ENCODE assay signal across 17 cellular contexts in genomic region chr7:157005456-157006204, GRCh38. TPM values are rescaled to one million over a fixed set of nuclear protein-coding genes. Genes with fewer than 3 reads are reported as not detected.
DNase-seq lines count a peak whose midpoint lies in the region; ATAC-seq and TF ChIP-seq lines count a peak whose summit lies in the region.
"Had no signal": no experiment of that assay in that cellular context is flagged by ENCODE, and none has a peak within 500 bp of the region (broad histone marks: within the 10 kb centered on the region; RNA-seq: fewer than 3 reads in every experiment).

No MANE protein-coding gene starts in this region.

- H3K4me1 ChIP-seq in H9 (ENCODE audit: insufficient read depth, low read length) (0 out of 2 replicates have a peak, but pooled peaks cover 4% of the 10 kb centered on the region), esophagus muscularis mucosa (peaks cover 27 to 76% (median 62%) of the 10 kb centered on the region in 4 donors)

- no peak overlapping the region for H3K18ac ChIP-seq in H9 (ENCODE audit: insufficient read length, low read depth, low read length)

- H3K27me3 Mint-ChIP-seq in activated CD8-positive, alpha-beta memory T cell treated with anti-CD3 and anti-CD28 coated beads, Interleukin-2, amount 10 ng/mL, durations not matched to agents 7 days and 5 days, result peaks cover 81% of the 10 kb centered on the region
- H3K27me3 Mint-ChIP-seq in H9 (ENCODE audit: low read depth), result peaks cover 91% of the 10 kb centered on the region

- peak; percentile 57 for DNase-seq in activated CD8-positive, alpha-beta memory T cell treated with anti-CD3 and anti-CD28 coated beads for 24 hours
- no peak for DNase-seq in activated CD8-positive, alpha-beta memory T cell treated with anti-CD3 and anti-CD28 coated beads, Interleukin-2, amount 10 ng/mL, durations not matched to agents 7 days and 5 days
- DNase-seq in H9 (peak; percentile 46), esophagus muscularis mucosa (ENCODE audit: extremely low spot score) (no peak), retina (peak; percentile 54), NCI-H1417 treated with DMSO at 0.1 percent for 48 hours (lab: John Stamatoyannopoulos, UW) (no peak), NCI-H526 treated with DMSO at 0.1 percent for 48 hours (lab: John Stamatoyannopoulos, UW) (no peak), ureter (ENCODE audit: low spot score) (no peak)
- DNase-seq: activated B cell treated with CpG ODN at 0.5 μM for 24 hours; effector CD4-positive, alpha-beta T cell; hypothalamus; ovary; T-cell had no signal

- intact Hi-C loops in esophagus muscularis mucosa (cut with DNase I), result no loop called here

- H3K79me1 ChIP-seq in H9 (ENCODE audit: insufficient read depth, low read depth, low read length, poor library complexity, severe bottlenecking), result no peaks in the 10 kb centered on the region

- H4K5ac ChIP-seq in H9 (ENCODE audit: insufficient read length, low read depth, low read length), result no peak overlapping the region

- H3K27ac Mint-ChIP-seq in activated CD8-positive, alpha-beta memory T cell treated with anti-CD3 and anti-CD28 coated beads, Interleukin-2, amount 10 ng/mL, durations not matched to agents 7 days and 5 days, result no peak overlapping the region
- H3K27ac Mint-ChIP-seq in H9, result no peak overlapping the region
- H3K27ac Mint-ChIP-seq: activated B cell treated with CpG ODN at 0.5 μM for 24 hours, T-cell had no signal

- H2AFZ ChIP-seq in H9 (ENCODE audit: low read length), result no peak overlapping the region

- no peak overlapping the region for H3K4me2 ChIP-seq in H9 (ENCODE audit: insufficient read depth, insufficient read length, low read length)

- H3K4me1 Mint-ChIP-seq in activated CD8-positive, alpha-beta memory T cell treated with anti-CD3 and anti-CD28 coated beads, Interleukin-2, amount 10 ng/mL, durations not matched to agents 7 days and 5 days, result peaks cover 17% of the 10 kb centered on the region
- peaks cover 8 to 21% of the 10 kb centered on the region in 2 experiments for H3K4me1 Mint-ChIP-seq in H9

- no peaks in the 10 kb centered on the region for H3K79me2 ChIP-seq in H9 (ENCODE audit: insufficient read depth, low read length)

- no peak overlapping the region for H2BK12ac ChIP-seq in H9 (ENCODE audit: insufficient read length, low read depth, low read length)

- no peak overlapping the region for H2BK120ac ChIP-seq in H9 (ENCODE audit: low read depth, low read length, poor library complexity, severe bottlenecking)

- no peak overlapping the region for H3K23ac ChIP-seq in H9 (ENCODE audit: insufficient read length, low read depth, low read length)

- CTCF ChIA-PET in activated CD8-positive, alpha-beta memory T cell treated with anti-CD3 and anti-CD28 coated beads, Interleukin-2, amount 10 ng/mL, durations not matched to agents 7 days and 5 days (lab: Charles Lee), result no interaction called here

- ATAC-seq in activated CD8-positive, alpha-beta memory T cell treated with anti-CD3 and anti-CD28 coated beads, Interleukin-2, amount 10 ng/mL, durations not matched to agents 7 days and 5 days, result no peak
- ATAC-seq: K562, T-cell had no signal

- no peak overlapping the region for H2BK15ac ChIP-seq in H9 (ENCODE audit: low read depth, low read length)

- no peak overlapping the region for H3T11ph ChIP-seq in H9 (ENCODE audit: low read length)

- no peaks in the 10 kb centered on the region for H3K36me3 ChIP-seq in esophagus muscularis mucosa
- H3K36me3 ChIP-seq: ovary, Peyer's patch, vagina had no signal

- H3K14ac ChIP-seq in H9 (ENCODE audit: insufficient read depth, low read length), result no peak overlapping the region

- H2AK5ac ChIP-seq in H9 (ENCODE audit: insufficient read length, low read length), result no peak overlapping the region

- no peak overlapping the region for H3K9ac ChIP-seq in H9 (ENCODE audit: extremely low read depth, insufficient read length, low read length)

- H4K20me1 ChIP-seq in H9 (ENCODE audit: control insufficient read depth, insufficient read depth, insufficient read length), result no peaks in the 10 kb centered on the region

- peaks cover 87% of the 10 kb centered on the region for H3K27me3 ChIP-seq in H9 (ENCODE audit: insufficient read depth, low read length)
- peaks cover 6 to 98% (median 76%) of the 10 kb centered on the region in 4 donors for H3K27me3 ChIP-seq in esophagus muscularis mucosa

- TF ChIP-seq EP300 in esophagus muscularis mucosa (IDR thresholded peaks at IDR 0.05), result no peak

- H2BK5ac ChIP-seq in H9 (ENCODE audit: insufficient read length, low read length), result no peak overlapping the region

- H4K8ac ChIP-seq in H9 (replicated peaks; ENCODE audit: insufficient read length, low read depth, low read length), result no peak overlapping the region

- no CpG with 5 or more reads among the region's 77 CpGs for WGBS in H9 (ENCODE audit: extremely low coverage, insufficient read length, low lambda C conversion rate)
- WGBS in esophagus muscularis mucosa, result 3% methylated on average over 42 of the region's 77 CpGs

- no peak overlapping the region for H3K4ac ChIP-seq in H9 (ENCODE audit: low read depth, low read length)

- no peak overlapping the region for H4K91ac ChIP-seq in H9 (ENCODE audit: insufficient read length, low read depth, low read length)

- H3K4me3 ChIP-seq in esophagus muscularis mucosa, result peak overlapping the region in 3 of 4 donors; percentile 18 to 35 (median 22)
- H3K4me3 ChIP-seq: K562, ovary had no signal

- H3K36me3 Mint-ChIP-seq in activated CD8-positive, alpha-beta memory T cell treated with anti-CD3 and anti-CD28 coated beads, Interleukin-2, amount 10 ng/mL, durations not matched to agents 7 days and 5 days, result peaks cover 3% of the 10 kb centered on the region
- no peaks in the 10 kb centered on the region; a peak in 1 of 7 replicates for H3K36me3 Mint-ChIP-seq in H9 (ENCODE audit: insufficient read depth in 1 of 3, low read depth in 3 of 3)
- H3K36me3 Mint-ChIP-seq: T-cell had no signal

- no peaks in the 10 kb centered on the region for H3K9me3 Mint-ChIP-seq in activated CD8-positive, alpha-beta memory T cell treated with anti-CD3 and anti-CD28 coated beads, Interleukin-2, amount 10 ng/mL, durations not matched to agents 7 days and 5 days (ENCODE audit: low read depth)
- peaks cover 2 to 9% of the 10 kb centered on the region in 2 experiments; a peak in 2 of 5 replicates for H3K9me3 Mint-ChIP-seq in H9
- H3K9me3 Mint-ChIP-seq: activated B cell treated with CpG ODN at 0.5 μM for 24 hours; stimulated activated naive CD8-positive, alpha-beta T cell treated with anti-CD3 and anti-CD28 coated beads, Interleukin-15, Interleukin-2, amounts not matched to agents 100 ng/mL and 50 ng/mL, for 24 hours; T-cell had no signal

- no peak overlapping the region for H3K56ac ChIP-seq in H9 (ENCODE audit: insufficient read length, low read depth, low read length)

- H3K4me3 Mint-ChIP-seq in activated CD8-positive, alpha-beta memory T cell treated with anti-CD3 and anti-CD28 coated beads, Interleukin-2, amount 10 ng/mL, durations not matched to agents 7 days and 5 days, result no peak overlapping the region
- peak overlapping the region in 1 of 2 experiments; percentile 54; a peak in 1 of 5 replicates for H3K4me3 Mint-ChIP-seq in H9
- H3K4me3 Mint-ChIP-seq: activated B cell treated with CpG ODN at 0.5 μM for 24 hours; stimulated activated naive CD8-positive, alpha-beta T cell treated with anti-CD3 and anti-CD28 coated beads, Interleukin-15, Interleukin-2, amounts not matched to agents 100 ng/mL and 50 ng/mL, for 24 hours had no signal

- no peaks in the 10 kb centered on the region for H3K23me2 ChIP-seq in H9 (ENCODE audit: insufficient read length, low read depth, low read length, poor library complexity, severe bottlenecking)

- H2BK20ac ChIP-seq in H9 (ENCODE audit: low read depth, low read length, poor library complexity, severe bottlenecking), result no peak overlapping the region

- TF ChIP-seq POLR2A in esophagus muscularis mucosa (IDR thresholded peaks at IDR 0.05; ENCODE audit: low read depth), result no peak

- H3K9me3 ChIP-seq in H9 (ENCODE audit: control insufficient read depth, low read depth, low read length) (no peaks in the 10 kb centered on the region), esophagus muscularis mucosa (no peaks in the 10 kb centered on the region)
- H3K9me3 ChIP-seq: ovary, Peyer's patch, vagina had no signal

- H3K27ac ChIP-seq in H9 (ENCODE audit: insufficient read length, low read depth, low read length), result no peak overlapping the region
- no peak overlapping the region for H3K27ac ChIP-seq in esophagus muscularis mucosa (replicated peaks in 1 of 4)
- H3K27ac ChIP-seq: ovary, vagina had no signal

- TF ChIP-seq CTCF in H9 (conservative IDR thresholded peaks at IDR 0.05), result no peak
- no peak for TF ChIP-seq CTCF in esophagus muscularis mucosa (IDR thresholded peaks at IDR 0.05)

RNA-seq across cellular contexts. Expression of gene MNX1, which starts 4.8 kb away (rescaled TPM):
- not detected for total RNA-seq in activated CD8-positive, alpha-beta memory T cell treated with anti-CD3 and anti-CD28 coated beads, Interleukin-2, amount 10 ng/mL, durations not matched to agents 7 days and 5 days
- total RNA-seq in H9 (2021) (0.20 TPM in 1 of 2 replicates, not detected in the other), esophagus muscularis mucosa (not detected), ureter (not detected)
- total RNA-seq: activated B cell treated with CpG ODN at 0.5 μM for 24 hours, ovary, vagina had no signal

RNA-seq across cellular contexts. Expression of gene NOM1, which starts 56.1 kb away (rescaled TPM):
- 10 to 100 TPM; 31.9 to 35.0 TPM for total RNA-seq in activated CD8-positive, alpha-beta memory T cell treated with anti-CD3 and anti-CD28 coated beads, Interleukin-2, amount 10 ng/mL, durations not matched to agents 7 days and 5 days
- total RNA-seq in H9 (2021), result 30.4 and 31.7 TPM in 2 replicates
- total RNA-seq in esophagus muscularis mucosa, result 10 to 100 TPM; 12.6 to 20.8 (median 16.3) TPM
- total RNA-seq in ureter, result 35.8 TPM

Comparison
In these comparisons a context has a peak if more than half of its experiments do, and no peak if none do; other contexts are left out.
1. DNase-seq: peak in activated CD8-positive, alpha-beta memory T cell treated with anti-CD3 and anti-CD28 coated beads for 24 hours (single experiment), H9 (single experiment) and retina (single experiment); none in activated CD8-positive, alpha-beta memory T cell treated with anti-CD3 and anti-CD28 coated beads, Interleukin-2, amount 10 ng/mL, durations not matched to agents 7 days and 5 days (single experiment), esophagus muscularis mucosa (single experiment), NCI-H1417 treated with DMSO at 0.1 percent for 48 hours (single experiment), NCI-H526 treated with DMSO at 0.1 percent for 48 hours (single experiment) and ureter (single experiment).